ENCODE assay signal across 1 cellular context in the genomic region with DNA sequence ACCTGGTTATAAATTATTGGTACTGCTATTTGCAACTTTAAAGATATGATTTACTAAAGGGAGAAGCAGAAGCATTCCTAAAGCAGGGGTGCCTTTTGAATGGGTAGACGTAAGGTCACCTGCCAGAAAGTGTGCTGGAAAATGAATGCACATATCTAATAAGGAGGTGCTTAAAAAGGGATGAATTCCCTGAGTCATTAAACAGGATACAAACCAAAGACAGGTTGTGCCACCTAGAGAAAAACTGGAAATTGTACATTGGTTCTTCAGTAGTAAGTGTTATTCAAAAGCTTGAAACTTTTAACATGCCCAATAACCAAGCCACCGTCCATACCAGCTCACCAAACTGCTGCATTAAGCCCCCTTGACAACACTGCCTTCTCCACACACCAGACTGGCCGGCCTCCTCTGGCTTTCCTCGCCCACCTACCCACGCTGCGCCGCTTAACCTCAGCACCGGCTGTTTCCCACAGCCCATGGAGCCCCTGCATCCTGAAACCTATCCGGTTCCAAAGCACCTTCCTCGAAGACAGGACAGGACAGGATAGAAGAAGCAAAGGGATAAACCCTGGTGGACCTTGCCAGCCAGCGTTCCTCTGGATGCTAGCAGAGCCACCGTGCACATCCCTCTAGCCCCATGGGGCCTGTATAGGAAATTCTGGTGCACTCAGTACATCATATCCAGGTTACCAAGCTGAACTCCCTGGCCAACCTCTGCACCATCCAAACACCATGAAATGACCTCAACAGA.
TF ChIP-seq lines count a peak whose summit lies in the region.

No MANE protein-coding gene starts in this region.

TF ChIP-seq in WTC11, 78 proteins besides CTCF, POLR2A, EP300 and RAD21 (continued from another document):
- TF ChIP-seq, protein P1, sequence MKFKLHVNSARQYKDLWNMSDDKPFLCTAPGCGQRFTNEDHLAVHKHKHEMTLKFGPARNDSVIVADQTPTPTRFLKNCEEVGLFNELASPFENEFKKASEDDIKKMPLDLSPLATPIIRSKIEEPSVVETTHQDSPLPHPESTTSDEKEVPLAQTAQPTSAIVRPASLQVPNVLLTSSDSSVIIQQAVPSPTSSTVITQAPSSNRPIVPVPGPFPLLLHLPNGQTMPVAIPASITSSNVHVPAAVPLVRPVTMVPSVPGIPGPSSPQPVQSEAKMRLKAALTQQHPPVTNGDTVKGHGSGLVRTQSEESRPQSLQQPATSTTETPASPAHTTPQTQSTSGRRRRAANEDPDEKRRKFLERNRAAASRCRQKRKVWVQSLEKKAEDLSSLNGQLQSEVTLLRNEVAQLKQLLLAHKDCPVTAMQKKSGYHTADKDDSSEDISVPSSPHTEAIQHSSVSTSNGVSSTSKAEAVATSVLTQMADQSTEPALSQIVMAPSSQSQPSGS (CRISPR knock-in tag; IDR thresholded peaks at IDR 0.05; ENCODE audit: borderline replicate concordance, low read depth): no peak
- TF ChIP-seq ZNF396 (CRISPR knock-in tag; IDR thresholded peaks at IDR 0.05; ENCODE audit: borderline replicate concordance) (no peak), ZNF263 (CRISPR knock-in tag; IDR thresholded peaks at IDR 0.05; ENCODE audit: low read depth) (no peak), NFYB (CRISPR knock-in tag; conservative IDR thresholded peaks at IDR 0.05; ENCODE audit: low read depth) (no peak), RORB (CRISPR knock-in tag; IDR thresholded peaks at IDR 0.05) (no peak), FOXK1 (CRISPR knock-in tag; IDR thresholded peaks at IDR 0.05) (no peak), ZNF317 (CRISPR knock-in tag; IDR thresholded peaks at IDR 0.05; ENCODE audit: borderline replicate concordance, low read depth) (no peak)
- TF ChIP-seq, protein P2, sequence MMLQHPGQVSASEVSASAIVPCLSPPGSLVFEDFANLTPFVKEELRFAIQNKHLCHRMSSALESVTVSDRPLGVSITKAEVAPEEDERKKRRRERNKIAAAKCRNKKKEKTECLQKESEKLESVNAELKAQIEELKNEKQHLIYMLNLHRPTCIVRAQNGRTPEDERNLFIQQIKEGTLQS (CRISPR knock-in tag; conservative IDR thresholded peaks at IDR 0.05): no peak
